ENCODE assay signal across 8 cellular contexts in the genomic region with DNA sequence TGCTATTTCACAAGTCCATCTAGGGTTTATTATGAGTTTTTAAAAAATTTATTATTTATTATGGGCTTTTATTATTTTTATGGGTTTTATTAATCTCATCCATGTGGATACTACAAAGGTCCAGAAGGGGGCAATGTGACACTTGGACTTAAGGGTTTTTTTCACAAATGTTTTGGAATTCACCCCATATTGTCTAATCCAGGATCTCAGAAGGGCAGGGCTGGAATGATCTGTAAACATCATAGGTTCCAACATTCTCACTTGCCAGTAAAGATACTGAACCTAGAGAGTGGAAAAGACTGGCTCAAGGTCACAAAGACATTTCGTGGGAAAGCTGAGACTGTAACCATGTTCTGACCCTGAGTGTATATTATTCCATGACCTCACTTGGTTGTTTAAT. TPM values are rescaled to one million over a fixed set of nuclear protein-coding genes. Genes with fewer than 3 reads are reported as not detected.
A peak's percentile ranks its signal among the peaks of the same experiment; 100 is the strongest.
DNase-seq lines count a peak whose midpoint lies in the region; ATAC-seq and TF ChIP-seq lines count a peak whose summit lies in the region.

No MANE protein-coding gene starts in this region.

- TF ChIP-seq CTCF in GM12875 (IDR thresholded peaks at IDR 0.05; ENCODE audit: borderline replicate concordance, insufficient read depth, low read depth, low read length), result 0 out of 2 replicates have a peak, but pooled peaks have one; percentile 12
- peak; percentile 68 for TF ChIP-seq CTCF in glutamatergic neuron (IDR thresholded peaks at IDR 0.05; ENCODE audit: partially characterized antibody, unreplicated experiment)

- H3K27me3 Mint-ChIP-seq in glutamatergic neuron (ENCODE audit: unreplicated experiment), result no peaks in the 10 kb centered on the region

- H3K4me3 Mint-ChIP-seq in glutamatergic neuron (ENCODE audit: unreplicated experiment), result no peak overlapping the region

- in situ Hi-C loops in ACHN (cut with HindIII; ENCODE audit: low pct_ligation_motif_present, low pct_unique_long_range_greater_than_20kb, low sequenced_read_pairs), result no loop called here

- DNase-seq in ACHN, result peak; percentile 49
- peak; percentile 36 for DNase-seq in RPMI7951 (ENCODE audit: low read depth)
- no peak for DNase-seq in glutamatergic neuron
- DNase-seq in T-helper 9 cell, result no peak
- DNase-seq in GM19240 (ENCODE audit: insufficient read length, low spot score), result no peak

- H3K4me1 Mint-ChIP-seq in glutamatergic neuron (ENCODE audit: low read depth, unreplicated experiment), result no peaks in the 10 kb centered on the region

- H3K9me3 Mint-ChIP-seq in glutamatergic neuron (ENCODE audit: unreplicated experiment), result no peaks in the 10 kb centered on the region

- no peaks in the 10 kb centered on the region for H3K36me3 Mint-ChIP-seq in glutamatergic neuron (ENCODE audit: unreplicated experiment)

- H3K4me3 ChIP-seq in GM12875 (ENCODE audit: low read depth, low read length), result no peak overlapping the region

- ATAC-seq in GM18520 (IDR thresholded peaks at IDR 0.05; ENCODE audit: unreplicated experiment) (no peak), HG02885 (IDR thresholded peaks at IDR 0.05; ENCODE audit: poor library complexity, unreplicated experiment) (no peak)

- no peak overlapping the region for H3K27ac Mint-ChIP-seq in glutamatergic neuron (ENCODE audit: unreplicated experiment)

RNA-seq across cellular contexts. Expression of a gene that starts 35.6 kb away (rescaled TPM):
- 0.88 and 1.4 TPM in 2 replicates for total RNA-seq in RPMI7951 (2014; rRNA removed; shearing (Covaris generic))
- 10.5 TPM for total RNA-seq in glutamatergic neuron (ENCODE audit: unreplicated experiment)

Comparison
In these comparisons a context has a peak if more than half of its experiments do, and no peak if none do; other contexts are left out.
1. DNase-seq: peak in ACHN (single experiment) and RPMI7951 (single experiment); none in glutamatergic neuron (single experiment), T-helper 9 cell (single experiment) and GM19240 (single experiment).